In genomic region chr2:189096769-189097447, GRCh38 we compare ENCODE assay signal across 12 cellular contexts.
DNase-seq lines count a peak whose midpoint lies in the region; ATAC-seq and TF ChIP-seq lines count a peak whose summit lies in the region.
"Had no signal": no experiment of that assay in that cellular context is flagged by ENCODE, and none has a peak within 500 bp of the region (broad histone marks: within the 10 kb centered on the region; RNA-seq: fewer than 3 reads in every experiment).

No MANE protein-coding gene starts in this region.

- no peaks in the 10 kb centered on the region for H3K36me3 Mint-ChIP-seq in activated CD4-positive, alpha-beta memory T cell treated with anti-CD3 and anti-CD28 coated beads, Interleukin-2, amount 10 ng/mL, durations not matched to agents 7 days and 5 days (ENCODE audit: low read depth)
- H3K36me3 Mint-ChIP-seq in activated T-cell treated with anti-CD3 and anti-CD28 coated beads, Interleukin-2, amount 50 U/mL, for 4 hours (ENCODE audit: insufficient read depth): no peaks in the 10 kb centered on the region
- no peaks in the 10 kb centered on the region for H3K36me3 Mint-ChIP-seq in activated naive CD4-positive, alpha-beta T cell treated with anti-CD3 and anti-CD28 coated beads for 36 hours (ENCODE audit: low read depth)

- no peak overlapping the region for H3K27ac Mint-ChIP-seq in activated CD4-positive, alpha-beta memory T cell treated with anti-CD3 and anti-CD28 coated beads, Interleukin-2, amount 10 ng/mL, durations not matched to agents 7 days and 5 days
- no peak overlapping the region for H3K27ac Mint-ChIP-seq in activated naive CD4-positive, alpha-beta T cell treated with anti-CD3 and anti-CD28 coated beads for 36 hours

- DNase-seq in HS-27A (ENCODE audit: low read depth) (peak; percentile 61), astrocyte of the hippocampus (ENCODE audit: low read depth, low spot score) (peak; percentile 82), left lung (no peak), thyroid gland (no peak)
- DNase-seq in activated CD4-positive, alpha-beta memory T cell treated with anti-CD3 and anti-CD28 coated beads, Interleukin-2, amount 10 ng/mL, durations not matched to agents 7 days and 5 days: no peak
- no peak for DNase-seq in activated T-cell treated with anti-CD3 and anti-CD28 coated beads, Interleukin-2, amount 50 U/mL, for 4 hours
- no peak for DNase-seq in activated naive CD4-positive, alpha-beta T cell treated with anti-CD3 and anti-CD28 coated beads for 36 hours
- DNase-seq: right cardiac atrium had no signal

- no peaks in the 10 kb centered on the region for H3K27me3 Mint-ChIP-seq in activated CD4-positive, alpha-beta memory T cell treated with anti-CD3 and anti-CD28 coated beads, Interleukin-2, amount 10 ng/mL, durations not matched to agents 7 days and 5 days
- H3K27me3 Mint-ChIP-seq in activated T-cell treated with anti-CD3 and anti-CD28 coated beads, Interleukin-2, amount 50 U/mL, for 4 hours (ENCODE audit: low read depth): no peaks in the 10 kb centered on the region
- H3K27me3 Mint-ChIP-seq in activated naive CD4-positive, alpha-beta T cell treated with anti-CD3 and anti-CD28 coated beads for 36 hours (ENCODE audit: low read depth): no peaks in the 10 kb centered on the region

- TF ChIP-seq CTCF in left lung (IDR thresholded peaks at IDR 0.05) (no peak), thyroid gland (IDR thresholded peaks at IDR 0.05) (no peak)

- H3K27ac ChIP-seq in ACC112 (ENCODE audit: low read depth, low read length) (peak overlapping the region; percentile 86), left lung (peak overlapping the region in 1 of 2 donors; percentile 21), thyroid gland (no peak overlapping the region)
- H3K27ac ChIP-seq: BLaER1 had no signal

- H3K27me3 ChIP-seq in ACC112 (ENCODE audit: insufficient read depth, low read length) (no peaks in the 10 kb centered on the region), left lung (no peaks in the 10 kb centered on the region), thyroid gland (no peaks in the 10 kb centered on the region)
- H3K27me3 ChIP-seq: BLaER1 had no signal

- H3K9me3 Mint-ChIP-seq in activated CD4-positive, alpha-beta memory T cell treated with anti-CD3 and anti-CD28 coated beads, Interleukin-2, amount 10 ng/mL, durations not matched to agents 7 days and 5 days: no peaks in the 10 kb centered on the region
- no peaks in the 10 kb centered on the region for H3K9me3 Mint-ChIP-seq in activated T-cell treated with anti-CD3 and anti-CD28 coated beads, Interleukin-2, amount 50 U/mL, for 4 hours
- no peaks in the 10 kb centered on the region for H3K9me3 Mint-ChIP-seq in activated naive CD4-positive, alpha-beta T cell treated with anti-CD3 and anti-CD28 coated beads for 36 hours

- ATAC-seq in left lung: peak; percentile 13
- ATAC-seq in activated T-cell treated with anti-CD3 and anti-CD28 coated beads, Interleukin-2, amount 50 U/mL, for 4 hours: no peak
- ATAC-seq: activated CD4-positive, CD25-positive, alpha-beta regulatory T cell treated with anti-CD3 and anti-CD28 coated beads, Interleukin-2, amount 50 U/mL, for 24 hours; right cardiac atrium; Right ventricle myocardium inferior had no signal

- no peak for TF ChIP-seq POLR2A in thyroid gland (IDR thresholded peaks at IDR 0.05)

- H3K4me3 ChIP-seq in ACC112 (ENCODE audit: low read depth, low read length): no peak overlapping the region
- H3K4me3 ChIP-seq in left lung: no peak overlapping the region
- H3K4me3 ChIP-seq in thyroid gland (replicated peaks in 1 of 3): no peak overlapping the region
- H3K4me3 ChIP-seq: BLaER1 had no signal

- H3K36me3 ChIP-seq in ACC112 (ENCODE audit: insufficient read depth, low read length): peaks cover 16% of the 10 kb centered on the region
- no peaks in the 10 kb centered on the region for H3K36me3 ChIP-seq in left lung
- H3K36me3 ChIP-seq in thyroid gland: no peaks in the 10 kb centered on the region
- H3K36me3 ChIP-seq: BLaER1 had no signal

- H3K9me3 ChIP-seq in left lung: no peaks in the 10 kb centered on the region
- no peaks in the 10 kb centered on the region for H3K9me3 ChIP-seq in thyroid gland
- H3K9me3 ChIP-seq: BLaER1 had no signal

- peaks cover 18% of the 10 kb centered on the region for H3K79me2 ChIP-seq in ACC112 (ENCODE audit: control insufficient read depth, insufficient read depth, low read length, unreplicated experiment)

- H2AFZ ChIP-seq in ACC112 (ENCODE audit: low read length, unreplicated experiment): no peak overlapping the region

- H3K4me1 Mint-ChIP-seq in activated CD4-positive, alpha-beta memory T cell treated with anti-CD3 and anti-CD28 coated beads, Interleukin-2, amount 10 ng/mL, durations not matched to agents 7 days and 5 days: peaks cover 3% of the 10 kb centered on the region
- H3K4me1 Mint-ChIP-seq in activated T-cell treated with anti-CD3 and anti-CD28 coated beads, Interleukin-2, amount 50 U/mL, for 4 hours (ENCODE audit: low read depth): no peaks in the 10 kb centered on the region
- no peaks in the 10 kb centered on the region for H3K4me1 Mint-ChIP-seq in activated naive CD4-positive, alpha-beta T cell treated with anti-CD3 and anti-CD28 coated beads for 36 hours (ENCODE audit: low read depth)

- intact Hi-C loops in left lung (cut with DNase I): loop anchor here in 1 of 2 donors (10.0 kb wide), 2 partner anchors 188 to 318 kb away; no protein-coding TSS in a partner anchor
- intact Hi-C loops in thyroid gland (cut with DNase I): no loop called here
- intact Hi-C loops in activated naive CD4-positive, alpha-beta T cell treated with anti-CD3 and anti-CD28 coated beads for 36 hours (cut with micrococcal nuclease): no loop called here

- WGBS in thyroid gland, 2 donors: 66 to 81% methylated on average over 4 of the region's 4 CpGs

- peaks cover 71% of the 10 kb centered on the region for H3K4me1 ChIP-seq in ACC112 (ENCODE audit: control insufficient read depth, insufficient read depth, low read length, unreplicated experiment)
- H3K4me1 ChIP-seq in left lung: peaks cover 0 to 7% of the 10 kb centered on the region in 2 donors
- H3K4me1 ChIP-seq in thyroid gland: no peaks in the 10 kb centered on the region
- H3K4me1 ChIP-seq: BLaER1 had no signal

- POLR2A ChIA-PET in activated CD4-positive, alpha-beta memory T cell treated with anti-CD3 and anti-CD28 coated beads, Interleukin-2, amount 10 ng/mL, durations not matched to agents 7 days and 5 days (lab: Charles Lee): no interaction called here

- no peak overlapping the region for H3K4me3 Mint-ChIP-seq in activated CD4-positive, alpha-beta memory T cell treated with anti-CD3 and anti-CD28 coated beads, Interleukin-2, amount 10 ng/mL, durations not matched to agents 7 days and 5 days
- H3K4me3 Mint-ChIP-seq in activated T-cell treated with anti-CD3 and anti-CD28 coated beads, Interleukin-2, amount 50 U/mL, for 4 hours: no peak overlapping the region
- no peak overlapping the region for H3K4me3 Mint-ChIP-seq in activated naive CD4-positive, alpha-beta T cell treated with anti-CD3 and anti-CD28 coated beads for 36 hours

- CTCF ChIA-PET in activated CD4-positive, alpha-beta memory T cell treated with anti-CD3 and anti-CD28 coated beads, Interleukin-2, amount 10 ng/mL, durations not matched to agents 7 days and 5 days (lab: Charles Lee): no interaction called here
- CTCF ChIA-PET in activated naive CD4-positive, alpha-beta T cell treated with anti-CD3 and anti-CD28 coated beads for 36 hours (lab: Charles Lee): no interaction called here

Comparison
In these comparisons a context has a peak if more than half of its experiments do, and no peak if none do; other contexts are left out.
1. DNase-seq: peak in HS-27A (single experiment) and astrocyte of the hippocampus (single experiment); none in left lung (0 of 2), thyroid gland (0 of 2), activated CD4-positive, alpha-beta memory T cell treated with anti-CD3 and anti-CD28 coated beads, Interleukin-2, amount 10 ng/mL, durations not matched to agents 7 days and 5 days (single experiment), activated T-cell treated with anti-CD3 and anti-CD28 coated beads, Interleukin-2, amount 50 U/mL, for 4 hours (single experiment) and activated naive CD4-positive, alpha-beta T cell treated with anti-CD3 and anti-CD28 coated beads for 36 hours (single experiment).